In the genomic region with DNA sequence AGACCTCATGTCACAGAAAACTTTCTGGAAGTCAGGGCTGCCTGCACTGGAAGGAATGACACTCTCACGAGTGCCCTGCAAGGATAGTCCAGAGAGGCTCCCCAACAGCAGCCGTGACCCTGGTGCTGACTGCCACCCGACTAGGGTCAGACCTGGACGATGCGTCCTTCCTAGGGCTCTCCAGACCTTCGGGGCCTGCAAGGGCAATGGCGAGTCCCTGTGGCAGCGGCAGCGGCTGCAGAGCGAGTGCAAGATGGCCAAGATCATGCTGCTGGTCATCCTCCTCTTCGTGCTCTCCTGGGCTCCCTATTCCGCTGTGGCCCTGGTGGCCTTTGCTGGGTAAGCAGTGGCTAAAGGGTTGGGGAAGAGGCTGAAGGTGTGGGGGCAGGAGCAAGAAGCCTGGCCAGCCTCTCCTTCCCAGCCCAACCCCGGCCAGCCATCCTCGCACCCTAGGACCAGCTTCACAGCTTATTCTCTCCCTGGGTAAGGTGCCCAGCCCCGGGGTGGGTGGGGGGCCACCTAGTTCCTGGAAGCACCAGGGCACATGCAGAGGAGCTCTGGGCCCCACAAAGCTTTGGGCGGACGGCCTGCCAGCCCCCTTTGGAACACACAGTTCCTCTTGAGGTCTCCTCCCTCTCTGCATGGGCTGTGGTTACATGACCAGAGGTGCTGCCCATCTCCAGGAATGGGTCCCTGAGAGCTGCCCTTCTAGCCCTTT, we compare ENCODE assay signal across 1 cellular context.
TF ChIP-seq lines count a peak whose summit lies in the region.

No MANE protein-coding gene starts in this region.

TF ChIP-seq in WTC11, 78 proteins besides CTCF, POLR2A, EP300 and RAD21 (continued from another document):
- TF ChIP-seq, protein P1, sequence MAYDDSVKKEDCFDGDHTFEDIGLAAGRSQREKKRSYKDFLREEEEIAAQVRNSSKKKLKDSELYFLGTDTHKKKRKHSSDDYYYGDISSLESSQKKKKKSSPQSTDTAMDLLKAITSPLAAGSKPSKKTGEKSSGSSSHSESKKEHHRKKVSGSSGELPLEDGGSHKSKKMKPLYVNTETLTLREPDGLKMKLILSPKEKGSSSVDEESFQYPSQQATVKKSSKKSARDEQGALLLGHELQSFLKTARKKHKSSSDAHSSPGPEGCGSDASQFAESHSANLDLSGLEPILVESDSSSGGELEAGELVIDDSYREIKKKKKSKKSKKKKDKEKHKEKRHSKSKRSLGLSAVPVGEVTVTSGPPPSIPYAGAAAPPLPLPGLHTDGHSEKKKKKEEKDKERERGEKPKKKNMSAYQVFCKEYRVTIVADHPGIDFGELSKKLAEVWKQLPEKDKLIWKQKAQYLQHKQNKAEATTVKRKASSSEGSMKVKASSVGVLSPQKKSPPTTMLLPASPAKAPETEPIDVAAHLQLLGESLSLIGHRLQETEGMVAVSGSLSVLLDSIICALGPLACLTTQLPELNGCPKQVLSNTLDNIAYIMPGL (CRISPR knock-in tag; IDR thresholded peaks at IDR 0.05) = no peak
- TF ChIP-seq ZNF232 (CRISPR knock-in tag; IDR thresholded peaks at IDR 0.05) = no peak
- TF ChIP-seq ZBTB43 (CRISPR knock-in tag; IDR thresholded peaks at IDR 0.05) = no peak
- TF ChIP-seq JAZF1 (CRISPR knock-in tag; IDR thresholded peaks at IDR 0.05) = no peak
- TF ChIP-seq, protein P2, sequence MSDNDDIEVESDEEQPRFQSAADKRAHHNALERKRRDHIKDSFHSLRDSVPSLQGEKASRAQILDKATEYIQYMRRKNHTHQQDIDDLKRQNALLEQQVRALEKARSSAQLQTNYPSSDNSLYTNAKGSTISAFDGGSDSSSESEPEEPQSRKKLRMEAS (CRISPR knock-in tag; IDR thresholded peaks at IDR 0.05) = no peak
- no peak for TF ChIP-seq ZNF425 (CRISPR knock-in tag; conservative IDR thresholded peaks at IDR 0.05)
- no peak for TF ChIP-seq IRF2 (CRISPR knock-in tag; IDR thresholded peaks at IDR 0.05; ENCODE audit: borderline replicate concordance, low read depth)
- TF ChIP-seq HMGA2 (CRISPR knock-in tag; IDR thresholded peaks at IDR 0.05) = no peak
- no peak for TF ChIP-seq JUN (CRISPR knock-in tag; IDR thresholded peaks at IDR 0.05)
- TF ChIP-seq ZNF263 (CRISPR knock-in tag; IDR thresholded peaks at IDR 0.05; ENCODE audit: low read depth) = no peak
- TF ChIP-seq STAT6 (CRISPR knock-in tag; conservative IDR thresholded peaks at IDR 0.05; ENCODE audit: low read depth) = no peak
- TF ChIP-seq ERG (CRISPR knock-in tag; IDR thresholded peaks at IDR 0.05) = no peak
